ENCODE assay signal across 1 cellular context in the genomic region with DNA sequence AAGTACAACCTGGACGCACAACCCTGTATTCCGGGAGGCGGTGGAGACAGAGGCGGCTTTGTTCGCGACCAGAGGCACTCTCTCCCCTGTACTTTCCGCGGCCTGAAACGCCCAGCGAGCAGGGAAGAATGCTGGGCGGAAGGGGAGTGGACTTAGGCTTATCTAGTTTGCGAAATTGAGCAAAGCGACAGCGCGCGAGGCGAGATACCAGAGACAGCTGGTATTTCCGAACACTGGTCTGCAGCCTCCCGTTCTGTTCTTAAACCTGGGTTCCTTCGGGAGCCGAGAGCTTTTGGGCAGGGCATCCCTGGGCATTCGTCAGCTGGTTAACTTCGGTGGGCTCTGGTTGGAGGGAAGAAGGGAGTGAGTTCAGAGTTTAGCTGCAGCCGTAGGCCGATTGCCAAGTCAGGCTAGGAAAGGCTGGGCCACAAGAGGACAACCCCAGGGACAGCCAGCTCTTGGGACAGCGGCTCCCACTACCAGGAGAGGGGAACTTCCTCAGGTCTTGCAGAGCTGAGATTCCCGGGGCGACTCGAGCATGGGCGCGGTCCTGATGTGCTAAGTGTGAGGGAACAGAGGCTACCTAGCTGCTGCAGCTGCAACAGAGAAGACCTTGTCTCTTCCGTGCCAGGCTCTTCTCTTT.
TF ChIP-seq lines count a peak whose summit lies in the region.

No MANE protein-coding gene starts in this region.

TF ChIP-seq in HepG2, 621 proteins besides CTCF, POLR2A, EP300 and RAD21 (continued from another document and continues in another):
- TF ChIP-seq, protein P1, sequence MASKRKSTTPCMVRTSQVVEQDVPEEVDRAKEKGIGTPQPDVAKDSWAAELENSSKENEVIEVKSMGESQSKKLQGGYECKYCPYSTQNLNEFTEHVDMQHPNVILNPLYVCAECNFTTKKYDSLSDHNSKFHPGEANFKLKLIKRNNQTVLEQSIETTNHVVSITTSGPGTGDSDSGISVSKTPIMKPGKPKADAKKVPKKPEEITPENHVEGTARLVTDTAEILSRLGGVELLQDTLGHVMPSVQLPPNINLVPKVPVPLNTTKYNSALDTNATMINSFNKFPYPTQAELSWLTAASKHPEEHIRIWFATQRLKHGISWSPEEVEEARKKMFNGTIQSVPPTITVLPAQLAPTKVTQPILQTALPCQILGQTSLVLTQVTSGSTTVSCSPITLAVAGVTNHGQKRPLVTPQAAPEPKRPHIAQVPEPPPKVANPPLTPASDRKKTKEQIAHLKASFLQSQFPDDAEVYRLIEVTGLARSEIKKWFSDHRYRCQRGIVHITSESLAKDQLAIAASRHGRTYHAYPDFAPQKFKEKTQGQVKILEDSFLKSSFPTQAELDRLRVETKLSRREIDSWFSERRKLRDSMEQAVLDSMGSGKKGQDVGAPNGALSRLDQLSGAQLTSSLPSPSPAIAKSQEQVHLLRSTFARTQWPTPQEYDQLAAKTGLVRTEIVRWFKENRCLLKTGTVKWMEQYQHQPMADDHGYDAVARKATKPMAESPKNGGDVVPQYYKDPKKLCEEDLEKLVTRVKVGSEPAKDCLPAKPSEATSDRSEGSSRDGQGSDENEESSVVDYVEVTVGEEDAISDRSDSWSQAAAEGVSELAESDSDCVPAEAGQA (IDR thresholded peaks at IDR 0.05; ENCODE audit: low read depth) = no peak
- TF ChIP-seq, protein P1 (CRISPR knock-in tag; IDR thresholded peaks at IDR 0.05; ENCODE audit: borderline replicate concordance) = no peak
- TF ChIP-seq, protein P2, sequence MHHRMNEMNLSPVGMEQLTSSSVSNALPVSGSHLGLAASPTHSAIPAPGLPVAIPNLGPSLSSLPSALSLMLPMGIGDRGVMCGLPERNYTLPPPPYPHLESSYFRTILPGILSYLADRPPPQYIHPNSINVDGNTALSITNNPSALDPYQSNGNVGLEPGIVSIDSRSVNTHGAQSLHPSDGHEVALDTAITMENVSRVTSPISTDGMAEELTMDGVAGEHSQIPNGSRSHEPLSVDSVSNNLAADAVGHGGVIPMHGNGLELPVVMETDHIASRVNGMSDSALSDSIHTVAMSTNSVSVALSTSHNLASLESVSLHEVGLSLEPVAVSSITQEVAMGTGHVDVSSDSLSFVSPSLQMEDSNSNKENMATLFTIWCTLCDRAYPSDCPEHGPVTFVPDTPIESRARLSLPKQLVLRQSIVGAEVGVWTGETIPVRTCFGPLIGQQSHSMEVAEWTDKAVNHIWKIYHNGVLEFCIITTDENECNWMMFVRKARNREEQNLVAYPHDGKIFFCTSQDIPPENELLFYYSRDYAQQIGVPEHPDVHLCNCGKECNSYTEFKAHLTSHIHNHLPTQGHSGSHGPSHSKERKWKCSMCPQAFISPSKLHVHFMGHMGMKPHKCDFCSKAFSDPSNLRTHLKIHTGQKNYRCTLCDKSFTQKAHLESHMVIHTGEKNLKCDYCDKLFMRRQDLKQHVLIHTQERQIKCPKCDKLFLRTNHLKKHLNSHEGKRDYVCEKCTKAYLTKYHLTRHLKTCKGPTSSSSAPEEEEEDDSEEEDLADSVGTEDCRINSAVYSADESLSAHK (CRISPR knock-in tag; IDR thresholded peaks at IDR 0.05; ENCODE audit: borderline replicate concordance) = no peak
- TF ChIP-seq ZNF639 (CRISPR knock-in tag; conservative IDR thresholded peaks at IDR 0.05) (no peak), CCAR2 (optimal IDR thresholded peaks at IDR 0.05; ENCODE audit: low read depth, low read length) (no peak), USF2 (IDR thresholded peaks at IDR 0.05; ENCODE audit: low read depth, low read length) (no peak), USF2 (CRISPR knock-in tag; IDR thresholded peaks at IDR 0.05; ENCODE audit: borderline replicate concordance) (no peak), GPBP1L1 (CRISPR knock-in tag; IDR thresholded peaks at IDR 0.05) (no peak), DNMT1 (CRISPR knock-in tag; IDR thresholded peaks at IDR 0.05) (no peak), MEF2D (CRISPR knock-in tag; IDR thresholded peaks at IDR 0.05) (0 out of 2 replicates have a peak, but pooled peaks have one; percentile 41), SIN3B (IDR thresholded peaks at IDR 0.05; ENCODE audit: low read length) (no peak), SALL2 (CRISPR knock-in tag; IDR thresholded peaks at IDR 0.05) (no peak), ARHGAP35 (CRISPR knock-in tag; IDR thresholded peaks at IDR 0.05; ENCODE audit: borderline replicate concordance) (no peak), ZNF224 (CRISPR knock-in tag; IDR thresholded peaks at IDR 0.05) (no peak), ARID2 (CRISPR knock-in tag; IDR thresholded peaks at IDR 0.05; ENCODE audit: borderline replicate concordance) (peak; percentile 76; the same call in 1 of the 2 replicates), KLF13 (CRISPR knock-in tag; IDR thresholded peaks at IDR 0.05) (no peak), PHF8 (CRISPR knock-in tag; IDR thresholded peaks at IDR 0.05) (no peak; the same call in 1 of the 2 replicates), ZBTB8A (CRISPR knock-in tag; IDR thresholded peaks at IDR 0.05; ENCODE audit: borderline replicate concordance, low read depth) (no peak)
- TF ChIP-seq, protein P3, sequence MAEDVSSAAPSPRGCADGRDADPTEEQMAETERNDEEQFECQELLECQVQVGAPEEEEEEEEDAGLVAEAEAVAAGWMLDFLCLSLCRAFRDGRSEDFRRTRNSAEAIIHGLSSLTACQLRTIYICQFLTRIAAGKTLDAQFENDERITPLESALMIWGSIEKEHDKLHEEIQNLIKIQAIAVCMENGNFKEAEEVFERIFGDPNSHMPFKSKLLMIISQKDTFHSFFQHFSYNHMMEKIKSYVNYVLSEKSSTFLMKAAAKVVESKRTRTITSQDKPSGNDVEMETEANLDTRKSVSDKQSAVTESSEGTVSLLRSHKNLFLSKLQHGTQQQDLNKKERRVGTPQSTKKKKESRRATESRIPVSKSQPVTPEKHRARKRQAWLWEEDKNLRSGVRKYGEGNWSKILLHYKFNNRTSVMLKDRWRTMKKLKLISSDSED (CRISPR knock-in tag; IDR thresholded peaks at IDR 0.05) = no peak
- TF ChIP-seq, protein P4, sequence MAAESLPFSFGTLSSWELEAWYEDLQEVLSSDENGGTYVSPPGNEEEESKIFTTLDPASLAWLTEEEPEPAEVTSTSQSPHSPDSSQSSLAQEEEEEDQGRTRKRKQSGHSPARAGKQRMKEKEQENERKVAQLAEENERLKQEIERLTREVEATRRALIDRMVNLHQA (CRISPR knock-in tag; IDR thresholded peaks at IDR 0.05) = no peak
- TF ChIP-seq, protein P5, sequence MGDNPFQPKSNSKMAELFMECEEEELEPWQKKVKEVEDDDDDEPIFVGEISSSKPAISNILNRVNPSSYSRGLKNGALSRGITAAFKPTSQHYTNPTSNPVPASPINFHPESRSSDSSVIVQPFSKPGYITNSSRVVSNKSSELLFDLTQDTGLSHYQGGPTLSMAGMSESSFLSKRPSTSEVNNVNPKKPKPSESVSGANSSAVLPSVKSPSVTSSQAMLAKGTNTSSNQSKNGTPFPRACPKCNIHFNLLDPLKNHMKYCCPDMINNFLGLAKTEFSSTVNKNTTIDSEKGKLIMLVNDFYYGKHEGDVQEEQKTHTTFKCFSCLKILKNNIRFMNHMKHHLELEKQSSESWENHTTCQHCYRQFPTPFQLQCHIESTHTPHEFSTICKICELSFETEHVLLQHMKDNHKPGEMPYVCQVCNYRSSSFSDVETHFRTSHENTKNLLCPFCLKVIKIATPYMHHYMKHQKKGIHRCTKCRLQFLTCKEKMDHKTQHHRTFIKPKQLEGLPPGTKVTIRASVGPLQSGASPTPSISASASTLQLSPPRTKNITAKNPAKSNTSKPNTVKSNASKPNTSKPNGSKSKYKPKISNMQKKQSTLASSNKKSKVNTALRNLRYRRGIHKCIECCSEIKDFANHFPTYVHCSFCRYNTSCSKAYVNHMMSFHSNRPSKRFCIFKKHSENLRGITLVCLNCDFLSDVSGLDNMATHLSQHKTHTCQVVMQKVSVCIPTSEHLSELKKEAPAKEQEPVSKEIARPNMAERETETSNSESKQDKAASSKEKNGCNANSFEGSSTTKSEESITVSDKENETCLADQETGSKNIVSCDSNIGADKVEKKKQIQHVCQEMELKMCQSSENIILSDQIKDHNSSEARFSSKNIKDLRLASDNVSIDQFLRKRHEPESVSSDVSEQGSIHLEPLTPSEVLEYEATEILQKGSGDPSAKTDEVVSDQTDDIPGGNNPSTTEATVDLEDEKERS (CRISPR knock-in tag; IDR thresholded peaks at IDR 0.05) = 0 out of 2 replicates have a peak, but pooled peaks have one; percentile 62
- TF ChIP-seq, protein P6, sequence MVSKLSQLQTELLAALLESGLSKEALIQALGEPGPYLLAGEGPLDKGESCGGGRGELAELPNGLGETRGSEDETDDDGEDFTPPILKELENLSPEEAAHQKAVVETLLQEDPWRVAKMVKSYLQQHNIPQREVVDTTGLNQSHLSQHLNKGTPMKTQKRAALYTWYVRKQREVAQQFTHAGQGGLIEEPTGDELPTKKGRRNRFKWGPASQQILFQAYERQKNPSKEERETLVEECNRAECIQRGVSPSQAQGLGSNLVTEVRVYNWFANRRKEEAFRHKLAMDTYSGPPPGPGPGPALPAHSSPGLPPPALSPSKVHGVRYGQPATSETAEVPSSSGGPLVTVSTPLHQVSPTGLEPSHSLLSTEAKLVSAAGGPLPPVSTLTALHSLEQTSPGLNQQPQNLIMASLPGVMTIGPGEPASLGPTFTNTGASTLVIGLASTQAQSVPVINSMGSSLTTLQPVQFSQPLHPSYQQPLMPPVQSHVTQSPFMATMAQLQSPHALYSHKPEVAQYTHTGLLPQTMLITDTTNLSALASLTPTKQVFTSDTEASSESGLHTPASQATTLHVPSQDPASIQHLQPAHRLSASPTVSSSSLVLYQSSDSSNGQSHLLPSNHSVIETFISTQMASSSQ (IDR thresholded peaks at IDR 0.05; ENCODE audit: low read depth) = no peak
- TF ChIP-seq, protein P6 (CRISPR knock-in tag; IDR thresholded peaks at IDR 0.05; ENCODE audit: borderline replicate concordance) = no peak
